ENCODE assay signal across 8 cellular contexts in the genomic region with DNA sequence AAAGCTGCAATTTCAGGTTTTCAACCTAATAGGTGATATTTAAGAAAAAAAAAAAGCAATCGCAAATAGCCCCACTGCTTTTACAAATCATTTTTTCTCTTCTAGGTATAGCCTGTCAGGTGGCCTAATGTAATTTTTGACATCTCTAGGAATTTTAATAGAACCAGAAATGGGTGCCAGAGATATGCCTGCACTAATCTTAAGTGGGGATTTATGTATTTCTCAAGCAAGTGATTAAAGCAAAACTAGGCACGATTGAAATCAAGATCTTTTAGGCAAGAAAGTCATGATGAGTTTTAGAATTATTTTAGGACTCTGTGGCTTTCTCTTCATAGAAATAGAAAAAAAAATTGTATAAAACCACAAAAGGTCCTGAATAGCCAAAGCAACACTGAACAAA. TPM values are rescaled to one million over a fixed set of nuclear protein-coding genes. Genes with fewer than 3 reads are reported as not detected.
DNase-seq lines count a peak whose midpoint lies in the region; ATAC-seq and TF ChIP-seq lines count a peak whose summit lies in the region.

No MANE protein-coding gene starts in this region.

- peaks cover 24 to 35% (median 28%) of the 10 kb centered on the region in 3 donors for H3K4me1 Mint-ChIP-seq in CD8-positive, alpha-beta memory T cell
- H3K4me1 Mint-ChIP-seq in naive thymus-derived CD4-positive, alpha-beta T cell: peaks cover 23 to 33% (median 30%) of the 10 kb centered on the region in 7 donors

- peak overlapping the region; percentile 98 for H3K4me3 ChIP-seq in CD8-positive, alpha-beta memory T cell (ENCODE audit: low read length)
- H3K4me3 ChIP-seq in MG63 (peak overlapping the region; percentile 68), cardiac fibroblast (replicated peaks in 1 of 2; ENCODE audit: low read depth in 2 of 2, low read length in 2 of 2) (peak overlapping the region; percentile 65 to 81)
- peak overlapping the region; percentile 85 for H3K4me3 ChIP-seq in naive thymus-derived CD4-positive, alpha-beta T cell (ENCODE audit: low read length)

- DNase-seq in CD8-positive, alpha-beta memory T cell: no peak
- DNase-seq in MG63 (no peak), cardiac fibroblast (ENCODE audit: low read depth in 2 of 2) (peak in 1 of 2 donors; percentile 14), NCI-H2196 (lab: John Stamatoyannopoulos, UW; ENCODE audit: unreplicated experiment) (no peak), GM19238 (ENCODE audit: insufficient read length, low spot score) (no peak)
- no peak for DNase-seq in naive thymus-derived CD4-positive, alpha-beta T cell

- peak overlapping the region; percentile 96 to 99 (median 96) for H3K4me3 Mint-ChIP-seq in CD8-positive, alpha-beta memory T cell
- peak overlapping the region; percentile 79 to 98 (median 94) for H3K4me3 Mint-ChIP-seq in naive thymus-derived CD4-positive, alpha-beta T cell

- TF ChIP-seq CTCF in cardiac fibroblast (IDR thresholded peaks at IDR 0.05; ENCODE audit: low read depth, low read length): no peak

- CTCF ChIA-PET in CD8-positive, alpha-beta memory T cell (lab: Charles Lee): interaction anchor here (1.0 kb wide), 1 partner anchor 11 kb away, joined by 3 read pairs; no protein-coding TSS in a partner anchor
- CTCF ChIA-PET in naive thymus-derived CD4-positive, alpha-beta T cell (lab: Charles Lee): interaction anchor here (1.8 kb wide), 1 partner anchor 11 kb away, joined by 9 read pairs; no protein-coding TSS in a partner anchor

- no peaks in the 10 kb centered on the region for H3K27me3 Mint-ChIP-seq in CD8-positive, alpha-beta memory T cell
- no peaks in the 10 kb centered on the region for H3K27me3 Mint-ChIP-seq in naive thymus-derived CD4-positive, alpha-beta T cell

- H3K9me3 ChIP-seq in CD8-positive, alpha-beta memory T cell (ENCODE audit: low read length): no peaks in the 10 kb centered on the region
- no peaks in the 10 kb centered on the region for H3K9me3 ChIP-seq in MG63
- H3K9me3 ChIP-seq in naive thymus-derived CD4-positive, alpha-beta T cell (ENCODE audit: control insufficient read depth in 2 of 3, low read length in 3 of 3): no peaks in the 10 kb centered on the region

- POLR2A ChIA-PET in CD8-positive, alpha-beta memory T cell (lab: Charles Lee): interaction anchor here (0.6 to 1.1 kb wide), 2 partner anchors 13 to 921 kb away, joined by 3 to 5 read pairs; a partner anchor contains a TSS
- POLR2A ChIA-PET in naive thymus-derived CD4-positive, alpha-beta T cell (lab: Charles Lee): interaction anchor here (0.5 to 2.3 kb wide), 8 partner anchors 12 to 921 kb away, joined by 3 to 10 read pairs (median 7); a partner anchor contains a TSS

- no peak for ATAC-seq in naive thymus-derived CD4-positive, alpha-beta T cell
- no peak for ATAC-seq in GM19324 (IDR thresholded peaks at IDR 0.05; ENCODE audit: low FRiP score, unreplicated experiment)
- no peak for ATAC-seq in HG03354 (IDR thresholded peaks at IDR 0.05; ENCODE audit: poor library complexity, severe bottlenecking, unreplicated experiment)

- peak overlapping the region; percentile 83 for H3K27ac ChIP-seq in CD8-positive, alpha-beta memory T cell (ENCODE audit: low read depth, low read length)
- peak overlapping the region; percentile 83 for H3K27ac ChIP-seq in naive thymus-derived CD4-positive, alpha-beta T cell (ENCODE audit: low read depth, low read length)

- peaks cover 13% of the 10 kb centered on the region for H3K4me1 ChIP-seq in CD8-positive, alpha-beta memory T cell (ENCODE audit: insufficient read depth, low read length)
- peaks cover 9 to 18% of the 10 kb centered on the region in 2 donors for H3K4me1 ChIP-seq in naive thymus-derived CD4-positive, alpha-beta T cell (ENCODE audit: control insufficient read depth in 2 of 2, insufficient read depth in 2 of 2, low read length in 2 of 2)

- peaks cover 4% of the 10 kb centered on the region for H3K36me3 ChIP-seq in CD8-positive, alpha-beta memory T cell (ENCODE audit: insufficient read depth, low read length)
- H3K36me3 ChIP-seq in MG63: no peaks in the 10 kb centered on the region
- peaks cover 0 to 9% (median 0%) of the 10 kb centered on the region in 3 experiments for H3K36me3 ChIP-seq in naive thymus-derived CD4-positive, alpha-beta T cell (ENCODE audit: control insufficient read depth in 2 of 3, insufficient read depth in 3 of 3, low read length in 3 of 3)

- H3K27me3 ChIP-seq in CD8-positive, alpha-beta memory T cell (ENCODE audit: insufficient read depth, low read length, poor library complexity, severe bottlenecking): no peaks in the 10 kb centered on the region
- no peaks in the 10 kb centered on the region for H3K27me3 ChIP-seq in MG63
- H3K27me3 ChIP-seq in naive thymus-derived CD4-positive, alpha-beta T cell (ENCODE audit: control insufficient read depth in 2 of 2, insufficient read depth in 2 of 2, low read length in 2 of 2): no peaks in the 10 kb centered on the region

- intact Hi-C loops in naive thymus-derived CD4-positive, alpha-beta T cell (cut with micrococcal nuclease): loop anchor here (1.0 to 10.0 kb wide), 14 partner anchors 11 to 1834 kb away; a partner anchor contains a TSS

- peaks cover 2 to 24% (median 9%) of the 10 kb centered on the region in 3 donors for H3K36me3 Mint-ChIP-seq in CD8-positive, alpha-beta memory T cell
- peaks cover 3 to 12% (median 7%) of the 10 kb centered on the region in 5 donors for H3K36me3 Mint-ChIP-seq in naive thymus-derived CD4-positive, alpha-beta T cell

- H3K27ac Mint-ChIP-seq in CD8-positive, alpha-beta memory T cell: peak overlapping the region; percentile 87 to 98 (median 94)
- H3K27ac Mint-ChIP-seq in naive thymus-derived CD4-positive, alpha-beta T cell: peak overlapping the region; percentile 87 to 97 (median 96)

- H3K9me3 Mint-ChIP-seq in CD8-positive, alpha-beta memory T cell: no peaks in the 10 kb centered on the region
- peaks cover 0 to 5% (median 0%) of the 10 kb centered on the region in 11 donors for H3K9me3 Mint-ChIP-seq in naive thymus-derived CD4-positive, alpha-beta T cell

RNA-seq across cellular contexts. Expression of a gene that starts 0.9 kb away (rescaled TPM):
- 10 to 100 TPM; 11.3 to 12.8 TPM for total RNA-seq in CD8-positive, alpha-beta memory T cell
- 7.1 TPM for polyA plus RNA-seq in CD8-positive, alpha-beta memory T cell
- 4.3 and 26.3 TPM in 2 replicates for total RNA-seq in MG63 (2014; rRNA removed; shearing (Covaris generic); ENCODE audit: low replicate concordance)
- 1 to 10 TPM; 2.7 to 8.3 (median 7.3) TPM for total RNA-seq in naive thymus-derived CD4-positive, alpha-beta T cell
- polyA plus RNA-seq in naive thymus-derived CD4-positive, alpha-beta T cell: 10 to 100 TPM in 1 of 2 donors, 1 to 10 TPM in 1; 8.6 to 12.0 TPM

RNA-seq across cellular contexts. Expression of a gene that starts 24.2 kb away (rescaled TPM):
- total RNA-seq in CD8-positive, alpha-beta memory T cell: not detected
- not detected for polyA plus RNA-seq in CD8-positive, alpha-beta memory T cell
- total RNA-seq in MG63 (2014; rRNA removed; shearing (Covaris generic); ENCODE audit: low replicate concordance): not detected in 2 replicates
- under 1 TPM in 2 of 5 experiments, not detected in 3; 0.17 to 0.40 TPM for total RNA-seq in naive thymus-derived CD4-positive, alpha-beta T cell
- polyA plus RNA-seq in naive thymus-derived CD4-positive, alpha-beta T cell: not detected

RNA-seq across cellular contexts. Expression of a gene that starts 34.3 kb away (rescaled TPM):
- total RNA-seq in CD8-positive, alpha-beta memory T cell: 1 to 10 TPM; 1.4 TPM
- polyA plus RNA-seq in CD8-positive, alpha-beta memory T cell: 0.39 TPM
- 1.3 and 3.3 TPM in 2 replicates for total RNA-seq in MG63 (2014; rRNA removed; shearing (Covaris generic); ENCODE audit: low replicate concordance)
- 1 to 10 TPM; 5.5 to 8.8 (median 6.2) TPM for total RNA-seq in naive thymus-derived CD4-positive, alpha-beta T cell
- under 1 TPM; 0.32 to 0.52 TPM for polyA plus RNA-seq in naive thymus-derived CD4-positive, alpha-beta T cell
